ENCODE assay signal across 8 cellular contexts in the genomic region with DNA sequence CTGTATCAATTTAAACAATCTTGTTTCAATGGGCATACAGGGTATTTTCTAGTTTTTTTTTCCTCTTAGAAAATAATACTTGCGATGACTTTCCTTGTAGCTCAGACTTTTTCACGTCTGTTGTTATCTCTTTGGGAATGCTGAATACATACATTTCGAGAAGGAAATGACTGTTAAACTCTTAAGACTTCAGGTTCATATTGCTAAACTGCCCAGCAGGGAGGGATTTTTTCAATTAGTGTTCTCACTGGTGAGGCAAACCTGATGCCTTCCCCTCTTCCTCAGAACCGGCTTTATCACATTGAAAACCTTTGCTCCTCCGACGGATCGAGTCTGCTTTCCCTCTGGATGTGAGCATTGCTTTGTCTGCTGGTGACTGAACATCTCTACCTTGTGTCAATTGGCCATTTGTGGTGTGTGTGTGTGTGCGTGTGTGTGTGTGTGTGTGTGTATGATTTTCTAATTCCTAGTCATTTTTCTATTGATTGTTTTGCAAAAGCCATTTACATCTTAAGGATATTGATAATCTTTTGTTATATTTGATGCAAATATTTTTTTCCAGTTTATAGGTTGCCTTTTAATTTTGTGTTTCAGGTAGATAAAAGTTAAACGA. TPM values are rescaled to one million over a fixed set of nuclear protein-coding genes. Genes with fewer than 3 reads are reported as not detected.
DNase-seq lines count a peak whose midpoint lies in the region; ATAC-seq and TF ChIP-seq lines count a peak whose summit lies in the region.

No MANE protein-coding gene starts in this region.

- H3K27ac ChIP-seq in OCI-LY1 (ENCODE audit: low read depth, low read length, poor library complexity, severe bottlenecking) (peak overlapping the region; percentile 99), body of pancreas (peak overlapping the region in 3 of 4 donors; percentile 78 to 100 (median 98)), lung (ENCODE audit: low read depth in 1 of 2, low read length in 1 of 2) (peak overlapping the region; percentile 70 to 92), upper lobe of right lung (peak overlapping the region; percentile 100)

- peak overlapping the region; percentile 95 for H3K4me3 ChIP-seq in OCI-LY1 (ENCODE audit: low read depth, low read length, poor library complexity, severe bottlenecking)
- no peak overlapping the region for H3K4me3 ChIP-seq in body of pancreas
- no peak overlapping the region for H3K4me3 ChIP-seq in lung
- peak overlapping the region; percentile 98 for H3K4me3 ChIP-seq in upper lobe of right lung

- H2AFZ ChIP-seq in OCI-LY1 (ENCODE audit: low read length) = no peak overlapping the region

- H3K9me2 ChIP-seq in OCI-LY1 (ENCODE audit: low read depth, low read length) = no peaks in the 10 kb centered on the region

- H3K27me3 ChIP-seq in OCI-LY1 (ENCODE audit: insufficient read depth, low read length) = no peaks in the 10 kb centered on the region
- no peaks in the 10 kb centered on the region for H3K27me3 ChIP-seq in body of pancreas
- no peaks in the 10 kb centered on the region for H3K27me3 ChIP-seq in lung (ENCODE audit: control insufficient read depth, insufficient read depth)
- no peaks in the 10 kb centered on the region for H3K27me3 ChIP-seq in upper lobe of right lung

- 5 to 10% methylated on average over 9 of the region's 9 CpGs for WGBS in body of pancreas, 2 donors
- 6 to 9% methylated on average over 9 of the region's 9 CpGs for WGBS in lung, 2 donors

- TF ChIP-seq CTCF in OCI-LY1 (IDR thresholded peaks at IDR 0.05; ENCODE audit: low read length) (no peak), body of pancreas (IDR thresholded peaks at IDR 0.05) (peak in 1 of 7 experiments; percentile 2), lung (IDR thresholded peaks at IDR 0.05; ENCODE audit: control extremely low read depth, extremely low read depth) (no peak), upper lobe of right lung (IDR thresholded peaks at IDR 0.05) (no peak)

- H3K9ac ChIP-seq in OCI-LY1 (ENCODE audit: low read length) = peak overlapping the region; percentile 99

- no peak for TF ChIP-seq POLR2A in body of pancreas (IDR thresholded peaks at IDR 0.05)

- ATAC-seq in body of pancreas (no peak), lung (ENCODE audit: insufficient read depth, low FRiP score) (no peak), upper lobe of right lung (no peak), GM21717 (IDR thresholded peaks at IDR 0.05; ENCODE audit: unreplicated experiment) (no peak)

- peak overlapping the region; percentile 88 for H3K4me2 ChIP-seq in OCI-LY1 (ENCODE audit: low read length)

- H3K4me1 ChIP-seq in OCI-LY1 (ENCODE audit: insufficient read depth, low read length, severe bottlenecking) (peaks cover 86% of the 10 kb centered on the region), body of pancreas (peaks cover 61% of the 10 kb centered on the region), lung (ENCODE audit: control insufficient read depth in 2 of 2, insufficient read depth in 2 of 2, low read length in 2 of 2) (peaks cover 0 to 7% of the 10 kb centered on the region in 2 donors), upper lobe of right lung (peaks cover 58% of the 10 kb centered on the region)

- H3K9me3 ChIP-seq in OCI-LY1 (ENCODE audit: low read length) = no peaks in the 10 kb centered on the region
- H3K9me3 ChIP-seq in body of pancreas = no peaks in the 10 kb centered on the region
- H3K9me3 ChIP-seq in lung (ENCODE audit: control insufficient read depth in 2 of 2, insufficient read depth in 1 of 2, low read length in 1 of 2) = no peaks in the 10 kb centered on the region
- no peaks in the 10 kb centered on the region for H3K9me3 ChIP-seq in upper lobe of right lung

- intact Hi-C loops in body of pancreas (cut with DNase I) = no loop called here
- intact Hi-C loops in upper lobe of right lung (cut with DNase I) = loop anchor here (5.0 kb wide), 1 partner anchor 73 kb away; no protein-coding TSS in a partner anchor

- H4K20me1 ChIP-seq in OCI-LY1 (ENCODE audit: insufficient read depth, low read length) = no peaks in the 10 kb centered on the region

- peaks cover 64% of the 10 kb centered on the region for H3K36me3 ChIP-seq in OCI-LY1 (ENCODE audit: insufficient read depth, low read length)
- peaks cover 0 to 3% of the 10 kb centered on the region in 2 donors for H3K36me3 ChIP-seq in body of pancreas (replicated peaks in 1 of 2; ENCODE audit: insufficient read depth in 1 of 2, low read depth in 2 of 2)
- H3K36me3 ChIP-seq in lung (ENCODE audit: control insufficient read depth in 2 of 2, insufficient read depth in 2 of 2, low read length in 2 of 2) = peaks cover 3 to 6% of the 10 kb centered on the region in 2 donors
- peaks cover 55% of the 10 kb centered on the region for H3K36me3 ChIP-seq in upper lobe of right lung

- DNase-seq in GM04503 (ENCODE audit: low read depth) (peak; percentile 54), body of pancreas (peak; percentile 45 to 66 (median 56)), lung (ENCODE audit: low spot score) (no peak), upper lobe of right lung (no peak), hippocampal formation (lab: John Stamatoyannopoulos, UW) (no peak)
- DNase-seq in stimulated activated CD4-positive, alpha-beta T cell treated with anti-CD3 and anti-CD28 coated beads, Interleukin-1b, Interleukin-23, amount 100 ng/mL, for 48 hours = no peak

- peaks cover 92% of the 10 kb centered on the region for H3K79me2 ChIP-seq in OCI-LY1 (ENCODE audit: insufficient read depth, low read length)

- H3F3A ChIP-seq in OCI-LY1 (ENCODE audit: insufficient read depth, low read length) = no peaks in the 10 kb centered on the region; the same call in 1 of the 2 replicates

RNA-seq across cellular contexts. Expression of gene NEAT1, which starts 6.6 kb away (rescaled TPM):
- 100 to 1,000 TPM; 376 to 539 TPM for total RNA-seq in body of pancreas
- total RNA-seq in lung = 100 to 1,000 TPM; 518 to 912 TPM
- 1,000 to 10,000 TPM in 1 of 2 donors, 100 to 1,000 TPM in 1; 481 to 1,176 TPM for polyA plus RNA-seq in lung
- 1,120 TPM for total RNA-seq in upper lobe of right lung

RNA-seq across cellular contexts. Expression of gene FRMD8, which starts 42.7 kb away (rescaled TPM):
- 10 to 100 TPM; 20.0 to 46.8 TPM for total RNA-seq in body of pancreas
- 10 to 100 TPM; 18.5 to 39.9 TPM for total RNA-seq in lung
- 10 to 100 TPM; 15.8 to 25.7 TPM for polyA plus RNA-seq in lung
- total RNA-seq in upper lobe of right lung = 37.1 TPM

RNA-seq across cellular contexts. Expression of gene SLC25A45, which starts 46.7 kb away (rescaled TPM):
- 10 to 100 TPM; 52.4 to 67.2 TPM for total RNA-seq in body of pancreas
- total RNA-seq in lung = 10 to 100 TPM in 1 of 2 donors, 1 to 10 TPM in 1; 7.3 to 15.6 TPM
- 1 to 10 TPM; 5.5 to 9.0 TPM for polyA plus RNA-seq in lung
- 11.5 TPM for total RNA-seq in upper lobe of right lung

Comparison
In these comparisons a context has a peak if more than half of its experiments do, and no peak if none do; other contexts are left out.
1. DNase-seq: peak in GM04503 (single experiment) and body of pancreas (4 of 4); none in lung (single experiment), upper lobe of right lung (single experiment), hippocampal formation (0 of 2) and stimulated activated CD4-positive, alpha-beta T cell treated with anti-CD3 and anti-CD28 coated beads, Interleukin-1b, Interleukin-23, amount 100 ng/mL, for 48 hours (single experiment).
2. H3K4me3 ChIP-seq: peak in OCI-LY1 (single experiment) and upper lobe of right lung (single experiment); none in body of pancreas (0 of 2) and lung (single experiment).
3. Peak in every context shown above with its lines, with median percentiles within 50 percentile points of each other: H3K27ac ChIP-seq.